ENCODE assay signal across 9 cellular contexts in the genomic region with DNA sequence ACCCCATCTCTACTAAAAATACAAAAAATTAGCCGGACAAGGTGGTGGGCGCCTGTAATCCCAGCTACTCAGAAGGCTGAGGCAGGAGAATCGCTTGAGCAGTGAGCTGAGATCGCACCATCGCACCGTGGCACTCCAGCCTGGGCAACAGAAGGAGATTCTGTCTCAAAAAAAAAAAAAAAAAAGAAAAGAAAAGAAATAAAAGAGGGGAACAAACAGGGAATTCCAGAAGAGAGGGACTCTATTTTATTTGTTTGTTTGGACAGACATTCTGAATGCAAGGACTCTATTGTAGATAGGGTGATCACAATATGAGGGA. TPM values are rescaled to one million over a fixed set of nuclear protein-coding genes. Genes with fewer than 3 reads are reported as not detected.
DNase-seq lines count a peak whose midpoint lies in the region; ATAC-seq and TF ChIP-seq lines count a peak whose summit lies in the region.
"Not testable (repeated sequence)": the region's sequence is repeated elsewhere in the genome, so short reads cannot be mapped to it uniquely, and the experiment has no call there.
"Had no signal": no experiment of that assay in that cellular context is flagged by ENCODE, and none has a peak within 500 bp of the region (broad histone marks: within the 10 kb centered on the region; RNA-seq: fewer than 3 reads in every experiment).

No MANE protein-coding gene starts in this region.

- H3K27ac ChIP-seq in HL-60 (replicated peaks); SJCRH30; cardiac muscle cell: not testable (repeated sequence)

- not testable (repeated sequence) for H3K4me1 ChIP-seq in BE2C; SJCRH30; cardiac muscle cell (ENCODE audit: low read depth)

- peaks cover 34% of the 10 kb centered on the region for H3K4me1 Mint-ChIP-seq in activated T-helper 17 cell treated with anti-CD3 and anti-CD28 coated beads, Interleukin-2, amount 50 U/mL, for 72 hours
- H3K4me1 Mint-ChIP-seq in nephron, result peaks cover 27% of the 10 kb centered on the region
- H3K4me1 Mint-ChIP-seq in stimulated activated naive CD8-positive, alpha-beta T cell treated with anti-CD3 and anti-CD28 coated beads, Interleukin-15, amount 100 ng/mL, for 72 hours, result peaks cover 58% of the 10 kb centered on the region

- ATAC-seq in activated T-helper 17 cell treated with anti-CD3 and anti-CD28 coated beads, Interleukin-2, amount 50 U/mL, for 72 hours (replicated peaks); stimulated activated naive CD8-positive, alpha-beta T cell treated with anti-CD3 and anti-CD28 coated beads, Interleukin-15, amount 100 ng/mL, for 72 hours: not testable (repeated sequence)

- DNase-seq in BE2C; HL-60 (ENCODE audit: low read depth in 1 of 2, low spot score in 1 of 2); SJCRH30; choroid plexus epithelial cell (ENCODE audit: low read depth); cardiac muscle cell (ENCODE audit: low read depth in 1 of 2, low spot score in 1 of 2); stimulated activated naive CD8-positive, alpha-beta T cell treated with anti-CD3 and anti-CD28 coated beads, Interleukin-15, amount 100 ng/mL, for 72 hours: not testable (repeated sequence)

- H3K27me3 Mint-ChIP-seq in activated T-helper 17 cell treated with anti-CD3 and anti-CD28 coated beads, Interleukin-2, amount 50 U/mL, for 72 hours; nephron (ENCODE audit: low read depth); stimulated activated naive CD8-positive, alpha-beta T cell treated with anti-CD3 and anti-CD28 coated beads, Interleukin-15, amount 100 ng/mL, for 72 hours: not testable (repeated sequence)

- H3K4me3 ChIP-seq in BE2C (ENCODE audit: low read depth, low read length), result peak overlapping the region; percentile 100
- H3K4me3 ChIP-seq in HL-60 (replicated peaks; ENCODE audit: insufficient read depth, low read length), result peak overlapping the region; percentile 85
- H3K4me3 ChIP-seq in SJCRH30, result peak overlapping the region; percentile 88
- H3K4me3 ChIP-seq in choroid plexus epithelial cell (ENCODE audit: low read depth, low read length), result peak overlapping the region; percentile 72
- peak overlapping the region; percentile 76 for H3K4me3 ChIP-seq in cardiac muscle cell

- peaks cover 77% of the 10 kb centered on the region for H3K36me3 Mint-ChIP-seq in activated T-helper 17 cell treated with anti-CD3 and anti-CD28 coated beads, Interleukin-2, amount 50 U/mL, for 72 hours (ENCODE audit: low read depth)
- peaks cover 24% of the 10 kb centered on the region for H3K36me3 Mint-ChIP-seq in nephron (ENCODE audit: low read depth)

- peak overlapping the region; percentile 29 for H3K27ac Mint-ChIP-seq in activated T-helper 17 cell treated with anti-CD3 and anti-CD28 coated beads, Interleukin-2, amount 50 U/mL, for 72 hours
- peak overlapping the region; percentile 91 to 100 (median 99) for H3K27ac Mint-ChIP-seq in nephron
- peak overlapping the region; percentile 14 to 84 for H3K27ac Mint-ChIP-seq in stimulated activated naive CD8-positive, alpha-beta T cell treated with anti-CD3 and anti-CD28 coated beads, Interleukin-15, amount 100 ng/mL, for 72 hours

- H3K27me3 ChIP-seq in BE2C; HL-60 (ENCODE audit: insufficient read depth, poor library complexity, severe bottlenecking); SJCRH30; cardiac muscle cell: not testable (repeated sequence)

- not testable (repeated sequence) for H3K9me3 Mint-ChIP-seq in activated T-helper 17 cell treated with anti-CD3 and anti-CD28 coated beads, Interleukin-2, amount 50 U/mL, for 72 hours; nephron; stimulated activated naive CD8-positive, alpha-beta T cell treated with anti-CD3 and anti-CD28 coated beads, Interleukin-15, amount 100 ng/mL, for 72 hours

- peak overlapping the region; percentile 72 for H3K4me3 Mint-ChIP-seq in activated T-helper 17 cell treated with anti-CD3 and anti-CD28 coated beads, Interleukin-2, amount 50 U/mL, for 72 hours
- peak overlapping the region; percentile 73 to 100 (median 80) for H3K4me3 Mint-ChIP-seq in nephron
- peak overlapping the region; percentile 93 to 97 for H3K4me3 Mint-ChIP-seq in stimulated activated naive CD8-positive, alpha-beta T cell treated with anti-CD3 and anti-CD28 coated beads, Interleukin-15, amount 100 ng/mL, for 72 hours

- H3K36me3 ChIP-seq in BE2C (peaks cover 47% of the 10 kb centered on the region), SJCRH30 (peaks cover 35% of the 10 kb centered on the region)
- H3K36me3 ChIP-seq in cardiac muscle cell, result not testable (repeated sequence)

- H3K9me3 ChIP-seq in BE2C; SJCRH30 (replicated peaks); cardiac muscle cell (ENCODE audit: low read depth): not testable (repeated sequence)

- not testable (repeated sequence) for TF ChIP-seq CTCF in BE2C (IDR thresholded peaks at IDR 0.05; ENCODE audit: low read depth, low read length); HL-60 (IDR thresholded peaks at IDR 0.05; ENCODE audit: insufficient read depth, low read length); choroid plexus epithelial cell (conservative IDR thresholded peaks at IDR 0.05; ENCODE audit: low read depth, low read length); cardiac muscle cell (IDR thresholded peaks at IDR 0.05; ENCODE audit: low read depth, low read length); nephron (IDR thresholded peaks at IDR 0.05; ENCODE audit: unreplicated experiment in 3 of 3)

RNA-seq across cellular contexts. Expression of a gene that starts 1.7 kb away (rescaled TPM):
- 287 TPM for polyA plus RNA-seq in BE2C (2012; ENCODE audit: insufficient read depth, insufficient read length, low read depth)
- total RNA-seq in SJCRH30 (2014; rRNA removed; shearing (Covaris generic)), result 42.5 and 45.8 TPM in 2 replicates
- 100 to 1,000 TPM in 1 of 2 donors, 10 to 100 TPM in 1; 75.3 to 134 TPM for total RNA-seq in activated T-helper 17 cell treated with anti-CD3 and anti-CD28 coated beads, Interleukin-2, amount 50 U/mL, for 72 hours
- 46.3 and 49.7 TPM in 2 replicates for total RNA-seq in cardiac muscle cell
- 51.5 and 63.9 TPM in 2 replicates for polyA plus RNA-seq in cardiac muscle cell

RNA-seq across cellular contexts. Expression of a gene that starts 12.9 kb away (rescaled TPM):
- 100 TPM for polyA plus RNA-seq in BE2C (2012; ENCODE audit: insufficient read depth, insufficient read length, low read depth)
- total RNA-seq in SJCRH30 (2014; rRNA removed; shearing (Covaris generic)), result 90.1 and 106 TPM in 2 replicates
- 100 to 1,000 TPM in 1 of 2 donors, 10 to 100 TPM in 1; 92.5 to 139 TPM for total RNA-seq in activated T-helper 17 cell treated with anti-CD3 and anti-CD28 coated beads, Interleukin-2, amount 50 U/mL, for 72 hours
- total RNA-seq in cardiac muscle cell, result 58.9 and 64.2 TPM in 2 replicates
- 76.8 and 88.6 TPM in 2 replicates for polyA plus RNA-seq in cardiac muscle cell

RNA-seq across cellular contexts. Expression of a gene that starts 16.8 kb away (rescaled TPM):
- 1.1 TPM for polyA plus RNA-seq in BE2C (2012; ENCODE audit: insufficient read depth, insufficient read length, low read depth)
- total RNA-seq in SJCRH30 (2014; rRNA removed; shearing (Covaris generic)), result 0.28 and 0.34 TPM in 2 replicates
- 1 to 10 TPM; 2.9 to 4.2 TPM for total RNA-seq in activated T-helper 17 cell treated with anti-CD3 and anti-CD28 coated beads, Interleukin-2, amount 50 U/mL, for 72 hours
- 16.1 and 24.7 TPM in 2 replicates for total RNA-seq in cardiac muscle cell
- 9.9 and 12.3 TPM in 2 replicates for polyA plus RNA-seq in cardiac muscle cell

RNA-seq across cellular contexts. Expression of a gene that starts 21.2 kb away (rescaled TPM):
- 1.3 TPM for polyA plus RNA-seq in BE2C (2012; ENCODE audit: insufficient read depth, insufficient read length, low read depth)
- 0.10 and 0.14 TPM in 2 replicates for total RNA-seq in SJCRH30 (2014; rRNA removed; shearing (Covaris generic))
- 1 to 10 TPM; 2.7 to 2.9 TPM for total RNA-seq in activated T-helper 17 cell treated with anti-CD3 and anti-CD28 coated beads, Interleukin-2, amount 50 U/mL, for 72 hours
- total RNA-seq in cardiac muscle cell, result 1.6 and 3.1 TPM in 2 replicates
- 4.5 and 5.2 TPM in 2 replicates for polyA plus RNA-seq in cardiac muscle cell

RNA-seq across cellular contexts. Expression of a gene that starts 21.5 kb away (rescaled TPM):
- polyA plus RNA-seq in BE2C (2012; ENCODE audit: insufficient read depth, insufficient read length, low read depth), result 66.4 TPM
- 0.56 TPM in 1 of 2 replicates, not detected in the other for total RNA-seq in SJCRH30 (2014; rRNA removed; shearing (Covaris generic))
- total RNA-seq in activated T-helper 17 cell treated with anti-CD3 and anti-CD28 coated beads, Interleukin-2, amount 50 U/mL, for 72 hours, result 100 to 1,000 TPM; 124 to 189 TPM
- 122 and 167 TPM in 2 replicates for total RNA-seq in cardiac muscle cell
- 51.2 and 92.3 TPM in 2 replicates for polyA plus RNA-seq in cardiac muscle cell
- total RNA-seq: G401 had no signal

Comparison
In these comparisons a context has a peak if more than half of its experiments do, and no peak if none do; other contexts are left out.
1. H3K27ac Mint-ChIP-seq: peak in every context shown above with its lines; median percentile 99 in nephron; 49 in stimulated activated naive CD8-positive, alpha-beta T cell treated with anti-CD3 and anti-CD28 coated beads, Interleukin-15, amount 100 ng/mL, for 72 hours; 29 in activated T-helper 17 cell treated with anti-CD3 and anti-CD28 coated beads, Interleukin-2, amount 50 U/mL, for 72 hours.